13 cellular contexts compared by ENCODE assay signal in genomic region chr4:150581611-150582010, GRCh38. TPM values are rescaled to one million over a fixed set of nuclear protein-coding genes. Genes with fewer than 3 reads are reported as not detected.
DNase-seq lines count a peak whose midpoint lies in the region; FAIRE-seq and TF ChIP-seq lines count a peak whose summit lies in the region.
"Had no signal": no experiment of that assay in that cellular context is flagged by ENCODE, and none has a peak within 500 bp of the region (broad histone marks: within the 10 kb centered on the region; RNA-seq: fewer than 3 reads in every experiment).

No MANE protein-coding gene starts in this region.

- H3K9ac ChIP-seq in endodermal cell (ENCODE audit: extremely low read depth, low read length, poor library complexity, severe bottlenecking) (no peak overlapping the region), kidney (ENCODE audit: low read length in 2 of 2) (no peak overlapping the region)

- TF ChIP-seq POLR2A in Peyer's patch (IDR thresholded peaks at IDR 0.05), result peak; percentile 7 to 20
- no peak for TF ChIP-seq POLR2A in transverse colon (IDR thresholded peaks at IDR 0.05)

- TF ChIP-seq CTCF in Peyer's patch (IDR thresholded peaks at IDR 0.05) (no peak), endodermal cell (conservative IDR thresholded peaks at IDR 0.05) (no peak), transverse colon (IDR thresholded peaks at IDR 0.05) (no peak), kidney (IDR thresholded peaks at IDR 0.05; ENCODE audit: borderline replicate concordance, extremely low read depth, insufficient read depth) (no peak)

- H3K9me3 Mint-ChIP-seq in endodermal cell, result no peaks in the 10 kb centered on the region

- no peaks in the 10 kb centered on the region for H3K9me3 ChIP-seq in Peyer's patch
- no peaks in the 10 kb centered on the region for H3K9me3 ChIP-seq in endodermal cell (ENCODE audit: control insufficient read depth, low read length)
- H3K9me3 ChIP-seq in mesodermal cell (ENCODE audit: control insufficient read depth, low read length), result no peaks in the 10 kb centered on the region
- H3K9me3 ChIP-seq in transverse colon, result no peaks in the 10 kb centered on the region
- H3K9me3 ChIP-seq in kidney (ENCODE audit: control insufficient read depth in 1 of 2, low read length in 2 of 2), result no peaks in the 10 kb centered on the region

- TF ChIP-seq EP300 in transverse colon (IDR thresholded peaks at IDR 0.05; ENCODE audit: low read depth), result no peak

- no peak for FAIRE-seq in kidney (lab: Jason Lieb, UNC)
- FAIRE-seq: GM12891 had no signal

- WGBS in endodermal cell (ENCODE audit: insufficient coverage in 1 of 2, insufficient read length in 1 of 2), 2 experiments, result 1 to 2% methylated on average over 6 to 8 of the region's 10 CpGs
- WGBS in mesodermal cell (ENCODE audit: insufficient coverage in 2 of 2), 2 experiments, result 0% methylated on average over 2 of the region's 10 CpGs; no CpG with 5 or more reads in 1 of the 2 experiments
- 64 to 93% methylated on average over 9 to 10 of the region's 10 CpGs for WGBS in transverse colon (ENCODE audit: low coverage in 1 of 2), 2 donors

- peak overlapping the region; percentile 68 for H3K4me3 Mint-ChIP-seq in endodermal cell
- H3K4me3 Mint-ChIP-seq: memory B cell had no signal

- H3K27me3 ChIP-seq in Peyer's patch (no peaks in the 10 kb centered on the region), endodermal cell (ENCODE audit: control insufficient read depth, insufficient read depth, low read length, poor library complexity, severe bottlenecking) (peaks cover 82% of the 10 kb centered on the region), transverse colon (no peaks in the 10 kb centered on the region)

- H3K4me3 ChIP-seq in Peyer's patch, result peak overlapping the region in 3 of 4 donors; percentile 32 to 47 (median 46)
- H3K4me3 ChIP-seq in endodermal cell (ENCODE audit: low read length), result peak overlapping the region; percentile 79
- H3K4me3 ChIP-seq in mesodermal cell (ENCODE audit: extremely low read depth, insufficient read depth, low read length, poor library complexity, severe bottlenecking), result peak overlapping the region; percentile 41
- H3K4me3 ChIP-seq in transverse colon, result peak overlapping the region in 3 of 4 donors; percentile 37 to 52 (median 47)
- no peak overlapping the region for H3K4me3 ChIP-seq in kidney (ENCODE audit: low read length in 2 of 2)

- no peaks in the 10 kb centered on the region for H3K4me1 ChIP-seq in Peyer's patch
- H3K4me1 ChIP-seq in endodermal cell (ENCODE audit: control insufficient read depth, insufficient read depth, low read length), result peaks cover 2% of the 10 kb centered on the region
- H3K4me1 ChIP-seq in mesodermal cell (ENCODE audit: control insufficient read depth, insufficient read depth, low read length, poor library complexity, severe bottlenecking), result peaks cover 5% of the 10 kb centered on the region
- peaks cover 0 to 2% (median 0%) of the 10 kb centered on the region in 4 donors for H3K4me1 ChIP-seq in transverse colon
- no peaks in the 10 kb centered on the region for H3K4me1 ChIP-seq in kidney (ENCODE audit: control insufficient read depth in 1 of 2, insufficient read depth in 1 of 2, low read depth in 1 of 2, low read length in 2 of 2)

- in situ Hi-C loops in transverse colon (cut with MboI; ENCODE audit: low pct_ligation_motif_present in 1 of 4, low pct_unique_long_range_greater_than_20kb in 1 of 4, low sequenced_read_pairs in 3 of 4), result loop anchor here in 2 of 4 donors (10.0 to 25.0 kb wide), 2 partner anchors 269 to 277 kb away; no protein-coding TSS in a partner anchor

- peaks cover 36% of the 10 kb centered on the region for H3K4me1 Mint-ChIP-seq in endodermal cell
- H3K4me1 Mint-ChIP-seq: memory B cell had no signal

- H3K36me3 ChIP-seq in Peyer's patch (peaks cover 0 to 16% (median 0%) of the 10 kb centered on the region in 3 donors), endodermal cell (ENCODE audit: control insufficient read depth, insufficient read depth, low read length) (no peaks in the 10 kb centered on the region), mesodermal cell (ENCODE audit: control insufficient read depth, insufficient read depth, low read length) (no peaks in the 10 kb centered on the region), transverse colon (peaks cover 0 to 13% (median 2%) of the 10 kb centered on the region in 4 donors), kidney (ENCODE audit: control insufficient read depth in 1 of 2, insufficient read depth in 2 of 2, low read length in 2 of 2) (no peaks in the 10 kb centered on the region)

- peaks cover 82% of the 10 kb centered on the region for H3K27me3 Mint-ChIP-seq in endodermal cell (ENCODE audit: insufficient read depth)
- H3K27me3 Mint-ChIP-seq: memory B cell had no signal

- no peak overlapping the region for H3K27ac Mint-ChIP-seq in endodermal cell
- H3K27ac Mint-ChIP-seq: memory B cell had no signal

- intact Hi-C loops in transverse colon (cut with DNase I; ENCODE audit: low total_unique reads), result loop anchor here (5.0 kb wide), 1 partner anchor 279 kb away; no protein-coding TSS in a partner anchor
- intact Hi-C loops in kidney (cut with DNase I), result no loop called here

- H3K27ac ChIP-seq in Peyer's patch (peak overlapping the region; percentile 61 to 87 (median 74)), endodermal cell (ENCODE audit: low read depth, low read length) (no peak overlapping the region), mesodermal cell (ENCODE audit: low read depth, low read length, severe bottlenecking) (peak overlapping the region; percentile 48), transverse colon (peak overlapping the region; percentile 85 to 91 (median 88)), kidney (ENCODE audit: low read depth in 2 of 2, low read length in 2 of 2) (no peak overlapping the region)

- no peaks in the 10 kb centered on the region for H3K36me3 Mint-ChIP-seq in endodermal cell (ENCODE audit: low read depth)

- peak in 2 of 3 donors; percentile 46 to 77 for DNase-seq in Peyer's patch
- DNase-seq in endodermal cell, result peak; percentile 86
- DNase-seq in transverse colon, result peak; percentile 64
- DNase-seq in kidney, result no peak
- no peak for DNase-seq in ureter (ENCODE audit: low spot score)
- no peak for DNase-seq in OCI-M2 (lab: John Stamatoyannopoulos, UW; ENCODE audit: unreplicated experiment)
- DNase-seq: activated T-cell treated with anti-CD3 and anti-CD28 coated beads for 4 hours, anterior cingulate cortex, DMS153 had no signal

RNA-seq across cellular contexts. Expression of gene MAB21L2, which starts 0.3 kb away (rescaled TPM):
- 10 to 100 TPM in 3 of 4 donors, 1 to 10 TPM in 1; 3.9 to 55.3 (median 18.7) TPM for total RNA-seq in Peyer's patch
- total RNA-seq in endodermal cell, result not detected
- polyA plus RNA-seq in endodermal cell (2013, experiment 1 of 2), result 12.6 TPM
- 11.1 TPM for polyA plus RNA-seq in endodermal cell (2013, experiment 2 of 2)
- 14.5 TPM for polyA plus RNA-seq in mesodermal cell (2013, experiment 1 of 2)
- 19.6 TPM for polyA plus RNA-seq in mesodermal cell (2013, experiment 2 of 2)
- 100 to 1,000 TPM in 1 of 4 donors, 10 to 100 TPM in 3; 63.0 to 106 (median 78.9) TPM for total RNA-seq in transverse colon
- total RNA-seq in kidney, result 0.09 TPM
- not detected for polyA plus RNA-seq in kidney (ENCODE audit: insufficient read depth, low read depth, low replicate concordance)
- not detected for total RNA-seq in ureter
- total RNA-seq: NCI-H460 had no signal

Comparison
In these comparisons a context has a peak if more than half of its experiments do, and no peak if none do; other contexts are left out.
1. DNase-seq: peak in Peyer's patch (2 of 3), endodermal cell (single experiment) and transverse colon (single experiment); none in kidney (single experiment), ureter (single experiment) and OCI-M2 (single experiment).
2. H3K27ac ChIP-seq: peak in Peyer's patch (4 of 4), mesodermal cell (single experiment) and transverse colon (4 of 4); none in endodermal cell (single experiment) and kidney (0 of 2).
3. H3K4me3 ChIP-seq: peak in Peyer's patch (3 of 4), endodermal cell (single experiment), mesodermal cell (single experiment) and transverse colon (3 of 4); none in kidney (0 of 2).